1 cellular context compared by ENCODE assay signal in genomic region chr7:106870528-106870927, GRCh38.
A peak's percentile ranks its signal among the peaks of the same experiment; 100 is the strongest.
TF ChIP-seq lines count a peak whose summit lies in the region.

No MANE protein-coding gene starts in this region.

TF ChIP-seq in K562, 482 proteins besides CTCF, POLR2A, EP300 and RAD21 (continued from another document):
- TF ChIP-seq, protein P1, sequence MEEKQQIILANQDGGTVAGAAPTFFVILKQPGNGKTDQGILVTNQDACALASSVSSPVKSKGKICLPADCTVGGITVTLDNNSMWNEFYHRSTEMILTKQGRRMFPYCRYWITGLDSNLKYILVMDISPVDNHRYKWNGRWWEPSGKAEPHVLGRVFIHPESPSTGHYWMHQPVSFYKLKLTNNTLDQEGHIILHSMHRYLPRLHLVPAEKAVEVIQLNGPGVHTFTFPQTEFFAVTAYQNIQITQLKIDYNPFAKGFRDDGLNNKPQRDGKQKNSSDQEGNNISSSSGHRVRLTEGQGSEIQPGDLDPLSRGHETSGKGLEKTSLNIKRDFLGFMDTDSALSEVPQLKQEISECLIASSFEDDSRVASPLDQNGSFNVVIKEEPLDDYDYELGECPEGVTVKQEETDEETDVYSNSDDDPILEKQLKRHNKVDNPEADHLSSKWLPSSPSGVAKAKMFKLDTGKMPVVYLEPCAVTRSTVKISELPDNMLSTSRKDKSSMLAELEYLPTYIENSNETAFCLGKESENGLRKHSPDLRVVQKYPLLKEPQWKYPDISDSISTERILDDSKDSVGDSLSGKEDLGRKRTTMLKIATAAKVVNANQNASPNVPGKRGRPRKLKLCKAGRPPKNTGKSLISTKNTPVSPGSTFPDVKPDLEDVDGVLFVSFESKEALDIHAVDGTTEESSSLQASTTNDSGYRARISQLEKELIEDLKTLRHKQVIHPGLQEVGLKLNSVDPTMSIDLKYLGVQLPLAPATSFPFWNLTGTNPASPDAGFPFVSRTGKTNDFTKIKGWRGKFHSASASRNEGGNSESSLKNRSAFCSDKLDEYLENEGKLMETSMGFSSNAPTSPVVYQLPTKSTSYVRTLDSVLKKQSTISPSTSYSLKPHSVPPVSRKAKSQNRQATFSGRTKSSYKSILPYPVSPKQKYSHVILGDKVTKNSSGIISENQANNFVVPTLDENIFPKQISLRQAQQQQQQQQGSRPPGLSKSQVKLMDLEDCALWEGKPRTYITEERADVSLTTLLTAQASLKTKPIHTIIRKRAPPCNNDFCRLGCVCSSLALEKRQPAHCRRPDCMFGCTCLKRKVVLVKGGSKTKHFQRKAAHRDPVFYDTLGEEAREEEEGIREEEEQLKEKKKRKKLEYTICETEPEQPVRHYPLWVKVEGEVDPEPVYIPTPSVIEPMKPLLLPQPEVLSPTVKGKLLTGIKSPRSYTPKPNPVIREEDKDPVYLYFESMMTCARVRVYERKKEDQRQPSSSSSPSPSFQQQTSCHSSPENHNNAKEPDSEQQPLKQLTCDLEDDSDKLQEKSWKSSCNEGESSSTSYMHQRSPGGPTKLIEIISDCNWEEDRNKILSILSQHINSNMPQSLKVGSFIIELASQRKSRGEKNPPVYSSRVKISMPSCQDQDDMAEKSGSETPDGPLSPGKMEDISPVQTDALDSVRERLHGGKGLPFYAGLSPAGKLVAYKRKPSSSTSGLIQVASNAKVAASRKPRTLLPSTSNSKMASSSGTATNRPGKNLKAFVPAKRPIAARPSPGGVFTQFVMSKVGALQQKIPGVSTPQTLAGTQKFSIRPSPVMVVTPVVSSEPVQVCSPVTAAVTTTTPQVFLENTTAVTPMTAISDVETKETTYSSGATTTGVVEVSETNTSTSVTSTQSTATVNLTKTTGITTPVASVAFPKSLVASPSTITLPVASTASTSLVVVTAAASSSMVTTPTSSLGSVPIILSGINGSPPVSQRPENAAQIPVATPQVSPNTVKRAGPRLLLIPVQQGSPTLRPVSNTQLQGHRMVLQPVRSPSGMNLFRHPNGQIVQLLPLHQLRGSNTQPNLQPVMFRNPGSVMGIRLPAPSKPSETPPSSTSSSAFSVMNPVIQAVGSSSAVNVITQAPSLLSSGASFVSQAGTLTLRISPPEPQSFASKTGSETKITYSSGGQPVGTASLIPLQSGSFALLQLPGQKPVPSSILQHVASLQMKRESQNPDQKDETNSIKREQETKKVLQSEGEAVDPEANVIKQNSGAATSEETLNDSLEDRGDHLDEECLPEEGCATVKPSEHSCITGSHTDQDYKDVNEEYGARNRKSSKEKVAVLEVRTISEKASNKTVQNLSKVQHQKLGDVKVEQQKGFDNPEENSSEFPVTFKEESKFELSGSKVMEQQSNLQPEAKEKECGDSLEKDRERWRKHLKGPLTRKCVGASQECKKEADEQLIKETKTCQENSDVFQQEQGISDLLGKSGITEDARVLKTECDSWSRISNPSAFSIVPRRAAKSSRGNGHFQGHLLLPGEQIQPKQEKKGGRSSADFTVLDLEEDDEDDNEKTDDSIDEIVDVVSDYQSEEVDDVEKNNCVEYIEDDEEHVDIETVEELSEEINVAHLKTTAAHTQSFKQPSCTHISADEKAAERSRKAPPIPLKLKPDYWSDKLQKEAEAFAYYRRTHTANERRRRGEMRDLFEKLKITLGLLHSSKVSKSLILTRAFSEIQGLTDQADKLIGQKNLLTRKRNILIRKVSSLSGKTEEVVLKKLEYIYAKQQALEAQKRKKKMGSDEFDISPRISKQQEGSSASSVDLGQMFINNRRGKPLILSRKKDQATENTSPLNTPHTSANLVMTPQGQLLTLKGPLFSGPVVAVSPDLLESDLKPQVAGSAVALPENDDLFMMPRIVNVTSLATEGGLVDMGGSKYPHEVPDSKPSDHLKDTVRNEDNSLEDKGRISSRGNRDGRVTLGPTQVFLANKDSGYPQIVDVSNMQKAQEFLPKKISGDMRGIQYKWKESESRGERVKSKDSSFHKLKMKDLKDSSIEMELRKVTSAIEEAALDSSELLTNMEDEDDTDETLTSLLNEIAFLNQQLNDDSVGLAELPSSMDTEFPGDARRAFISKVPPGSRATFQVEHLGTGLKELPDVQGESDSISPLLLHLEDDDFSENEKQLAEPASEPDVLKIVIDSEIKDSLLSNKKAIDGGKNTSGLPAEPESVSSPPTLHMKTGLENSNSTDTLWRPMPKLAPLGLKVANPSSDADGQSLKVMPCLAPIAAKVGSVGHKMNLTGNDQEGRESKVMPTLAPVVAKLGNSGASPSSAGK (IDR thresholded peaks at IDR 0.05), result no peak
- TF ChIP-seq ZFP1 (CRISPR knock-in tag; IDR thresholded peaks at IDR 0.05), result no peak
- no peak for TF ChIP-seq MAZ (CRISPR knock-in tag; conservative IDR thresholded peaks at IDR 0.05 in 1 of 2, IDR thresholded peaks at IDR 0.05 in 1 of 2)
- TF ChIP-seq, protein P2, sequence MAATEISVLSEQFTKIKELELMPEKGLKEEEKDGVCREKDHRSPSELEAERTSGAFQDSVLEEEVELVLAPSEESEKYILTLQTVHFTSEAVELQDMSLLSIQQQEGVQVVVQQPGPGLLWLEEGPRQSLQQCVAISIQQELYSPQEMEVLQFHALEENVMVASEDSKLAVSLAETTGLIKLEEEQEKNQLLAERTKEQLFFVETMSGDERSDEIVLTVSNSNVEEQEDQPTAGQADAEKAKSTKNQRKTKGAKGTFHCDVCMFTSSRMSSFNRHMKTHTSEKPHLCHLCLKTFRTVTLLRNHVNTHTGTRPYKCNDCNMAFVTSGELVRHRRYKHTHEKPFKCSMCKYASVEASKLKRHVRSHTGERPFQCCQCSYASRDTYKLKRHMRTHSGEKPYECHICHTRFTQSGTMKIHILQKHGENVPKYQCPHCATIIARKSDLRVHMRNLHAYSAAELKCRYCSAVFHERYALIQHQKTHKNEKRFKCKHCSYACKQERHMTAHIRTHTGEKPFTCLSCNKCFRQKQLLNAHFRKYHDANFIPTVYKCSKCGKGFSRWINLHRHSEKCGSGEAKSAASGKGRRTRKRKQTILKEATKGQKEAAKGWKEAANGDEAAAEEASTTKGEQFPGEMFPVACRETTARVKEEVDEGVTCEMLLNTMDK (IDR thresholded peaks at IDR 0.05; ENCODE audit: borderline replicate concordance, insufficient read depth, low read depth, low read length, poor library complexity, severe bottlenecking), result no peak
- TF ChIP-seq ZNF197 (CRISPR knock-in tag; IDR thresholded peaks at IDR 0.05; ENCODE audit: low read depth), result no peak
- TF ChIP-seq C11orf30 (IDR thresholded peaks at IDR 0.05; ENCODE audit: low read depth), result no peak
- no peak for TF ChIP-seq ZFP30 (CRISPR knock-in tag; IDR thresholded peaks at IDR 0.05; ENCODE audit: borderline replicate concordance)
- no peak for TF ChIP-seq ZNF699 (CRISPR knock-in tag; IDR thresholded peaks at IDR 0.05; ENCODE audit: insufficient replicate concordance)
- peak; percentile 45; the same call in 1 of the 2 replicates for TF ChIP-seq SMARCE1 (IDR thresholded peaks at IDR 0.05)
- TF ChIP-seq THAP7 (CRISPR knock-in tag; IDR thresholded peaks at IDR 0.05), result no peak
